21 cellular contexts compared by ENCODE assay signal in the genomic region with DNA sequence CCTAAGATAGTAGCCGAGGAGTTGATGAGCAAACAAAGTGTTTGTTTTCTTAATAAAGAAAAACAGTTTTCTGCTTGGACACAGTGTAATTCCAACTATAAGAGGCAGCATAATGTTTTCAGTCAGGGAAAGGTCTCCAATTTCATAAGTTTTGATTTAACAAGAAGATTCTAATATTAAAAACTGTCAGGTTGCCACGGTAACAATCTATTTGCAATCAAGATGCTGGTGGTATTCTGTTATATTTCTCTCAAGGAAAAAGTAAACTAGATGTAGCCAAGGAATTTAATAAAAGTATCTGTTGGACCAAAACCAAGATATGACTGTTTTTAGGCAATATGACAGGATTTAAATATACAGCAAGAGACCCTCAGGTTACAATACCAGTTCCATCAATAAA.
A peak's percentile ranks its signal among the peaks of the same experiment; 100 is the strongest.
DNase-seq lines count a peak whose midpoint lies in the region; ATAC-seq, FAIRE-seq and TF ChIP-seq lines count a peak whose summit lies in the region.
"Had no signal": no experiment of that assay in that cellular context is flagged by ENCODE, and none has a peak within 500 bp of the region (broad histone marks: within the 10 kb centered on the region; RNA-seq: fewer than 3 reads in every experiment).

No MANE protein-coding gene starts in this region.

- H3K27ac ChIP-seq in A673 (ENCODE audit: low read depth, low read length, poor library complexity, severe bottlenecking), result no peak overlapping the region
- H3K27ac ChIP-seq: 22Rv1; BLaER1 treated with 17β-estradiol and CSF1 and Interleukin-3, amounts not matched to agents 10 nM and 100 nM; GM23248; HL-60 had no signal

- H3K27me3 ChIP-seq in adipocyte (replicated peaks; ENCODE audit: control insufficient read depth, insufficient read depth, low read length), result no peaks in the 10 kb centered on the region
- no peaks in the 10 kb centered on the region for H3K27me3 ChIP-seq in A673 (replicated peaks; ENCODE audit: insufficient read depth, low read depth, low read length, poor library complexity)
- H3K27me3 ChIP-seq: BLaER1 treated with 17β-estradiol and CSF1 and Interleukin-3, amounts not matched to agents 10 nM and 100 nM had no signal

- POLR2A ChIA-PET in A673 (lab: Charles Lee; ENCODE audit: low non-redundant PET), result no interaction called here

- no TSS peak for BruUV-seq in A673 (replicated peaks; lab: Mats Ljungman, UMichigan)

- DNase-seq in adipocyte (ENCODE audit: low read depth), result peak; percentile 30
- DNase-seq in dermis blood vessel endothelial cell, result peak; percentile 22
- peak; percentile 28 for DNase-seq in fibroblast of peridontal ligament (ENCODE audit: extremely low read depth)
- no peak for DNase-seq in NCI-H510A (lab: John Stamatoyannopoulos, UW)
- DNase-seq in A673 (ENCODE audit: low spot score), result no peak
- DNase-seq: CD8-positive, alpha-beta memory T cell; COR-L47; DMS 273 treated with DMSO at 0.1 percent for 48 hours; DMS53; DND-41; EL; GM23248 had no signal

- H3K9ac ChIP-seq in adipocyte (ENCODE audit: low read length), result no peak overlapping the region
- H3K9ac ChIP-seq: BLaER1 treated with 17β-estradiol and CSF1 and Interleukin-3, amounts not matched to agents 10 nM and 100 nM; GM23248 had no signal

- CTCF ChIA-PET in A673 (lab: Charles Lee), result no interaction called here

- no peak overlapping the region for H3K4me3 ChIP-seq in adipocyte (ENCODE audit: low read length)
- H3K4me3 ChIP-seq in A673 (ENCODE audit: low read depth, low read length, poor library complexity, severe bottlenecking), result no peak overlapping the region
- H3K4me3 ChIP-seq: BLaER1 treated with 17β-estradiol and CSF1 and Interleukin-3, amounts not matched to agents 10 nM and 100 nM; GM23248; HAP-1 had no signal

- no peak for TF ChIP-seq CTCF in A673 (conservative IDR thresholded peaks at IDR 0.05; ENCODE audit: low read depth, low read length)

- ATAC-seq in HG03095 (IDR thresholded peaks at IDR 0.05; ENCODE audit: unreplicated experiment) (no peak), HG02588 (IDR thresholded peaks at IDR 0.05; ENCODE audit: unreplicated experiment) (no peak)

- H3K4me1 ChIP-seq in adipocyte (ENCODE audit: control insufficient read depth, insufficient read depth, low read length) (no peaks in the 10 kb centered on the region), A673 (ENCODE audit: insufficient read depth, low read length, poor library complexity, severe bottlenecking) (peaks cover 11% of the 10 kb centered on the region)

- intact Hi-C loops in A673 (cut with micrococcal nuclease; ENCODE audit: unreplicated experiment), result no loop called here

- H3K9me3 ChIP-seq in adipocyte (ENCODE audit: control insufficient read depth, low read length), result no peaks in the 10 kb centered on the region
- no peaks in the 10 kb centered on the region for H3K9me3 ChIP-seq in A673 (ENCODE audit: low read depth, low read length, poor library complexity, severe bottlenecking)
- H3K9me3 ChIP-seq: BLaER1 treated with 17β-estradiol and CSF1 and Interleukin-3, amounts not matched to agents 10 nM and 100 nM; HAP-1 had no signal

- peak; percentile 34 for FAIRE-seq in A204.1 (lab: Jason Lieb, UNC)
- FAIRE-seq: GM12891, GM19239 had no signal

- H3K36me3 ChIP-seq in adipocyte (ENCODE audit: control insufficient read depth, insufficient read depth, low read length, severe bottlenecking), result no peaks in the 10 kb centered on the region
- H3K36me3 ChIP-seq in A673 (ENCODE audit: insufficient read depth, low read length, poor library complexity, severe bottlenecking), result no peaks in the 10 kb centered on the region
- H3K36me3 ChIP-seq: BLaER1 treated with 17β-estradiol and CSF1 and Interleukin-3, amounts not matched to agents 10 nM and 100 nM; HAP-1 had no signal

Comparison
In these comparisons a context has a peak if more than half of its experiments do, and no peak if none do; other contexts are left out.
1. DNase-seq: peak in adipocyte (single experiment), dermis blood vessel endothelial cell (single experiment) and fibroblast of peridontal ligament (single experiment); none in NCI-H510A (single experiment) and A673 (single experiment).